In the genomic region with DNA sequence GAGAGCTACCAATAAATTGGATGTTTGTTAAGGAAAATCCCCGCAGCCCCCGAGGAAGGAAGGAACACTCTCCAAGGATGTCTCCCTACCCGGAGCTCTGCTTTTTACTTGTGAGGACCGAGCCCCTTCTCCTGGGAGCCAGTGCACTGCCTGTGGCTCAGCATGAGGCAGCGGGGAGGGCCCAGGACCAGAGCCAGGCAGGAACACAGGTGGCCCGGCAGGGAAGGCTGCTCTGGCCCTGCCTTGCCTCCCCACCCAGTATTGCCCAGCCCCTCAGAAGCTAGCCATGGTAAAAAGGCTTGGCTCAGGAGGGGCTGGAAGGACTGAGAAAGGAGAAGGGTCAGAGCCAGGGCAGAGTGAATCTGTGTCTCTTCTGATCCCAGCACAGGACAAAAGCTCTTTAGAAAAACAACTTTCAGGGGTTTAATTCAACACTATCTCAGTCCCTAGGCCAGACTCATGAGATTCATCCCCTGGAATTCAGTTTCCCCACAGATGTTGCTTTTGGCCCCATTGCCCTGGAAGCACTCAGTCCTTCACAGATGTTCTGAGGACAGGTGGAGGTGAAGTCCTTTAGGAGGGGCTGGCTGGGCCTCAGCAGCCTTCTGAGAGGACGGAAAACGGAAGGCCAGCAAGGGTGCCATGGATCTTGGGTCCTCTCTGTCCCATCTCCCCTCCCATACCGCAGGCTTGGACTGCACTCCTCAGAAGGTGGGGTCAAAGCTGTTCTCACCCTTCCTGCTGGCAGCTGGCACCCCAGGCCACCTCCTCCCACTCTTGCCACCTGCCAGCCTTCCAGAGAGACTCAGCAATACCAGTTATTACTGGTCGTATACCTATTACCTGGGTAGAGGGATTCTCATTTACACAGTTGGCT, we compare ENCODE assay signal across 26 cellular contexts.
"Had no signal": no experiment of that assay in that cellular context is flagged by ENCODE, and none has a peak within 500 bp of the region (broad histone marks: within the 10 kb centered on the region; RNA-seq: fewer than 3 reads in every experiment).

No MANE protein-coding gene starts in this region.

- H3K36me3 ChIP-seq: Peyer's patch, SJCRH30 had no signal

- H3K4me1 ChIP-seq: SJCRH30 had no signal

- H3K4me3 ChIP-seq: Peyer's patch, SJCRH30 had no signal

- H3K9ac ChIP-seq: SK-N-SH had no signal

- H3K9me3 ChIP-seq: Peyer's patch, SJCRH30, SK-N-SH had no signal

- H3K27ac ChIP-seq: Peyer's patch, RWPE1, SJCRH30, VCaP had no signal

- DNase-seq: activated CD4-positive, alpha-beta memory T cell treated with anti-CD3 and anti-CD28 coated beads, Interleukin-2, amount 10 ng/mL, durations not matched to agents 7 days and 5 days; activated CD4-positive, alpha-beta T cell treated with anti-CD3 and anti-CD28 coated beads for 36 hours; activated CD4-positive, alpha-beta T cell treated with anti-CD3 and anti-CD28 coated beads, Interleukin-2, amount 50 U/mL, for 1 hour; activated CD4-positive, CD25-positive, alpha-beta regulatory T cell; activated gamma-delta T cell; activated naive CD4-positive, alpha-beta T cell treated with anti-CD3 and anti-CD28 coated beads for 36 hours; activated T-cell treated with anti-CD3 and anti-CD28 coated beads for 4 hours; activated T-cell treated with anti-CD3 and anti-CD28 coated beads, Interleukin-2, amount 50 U/mL, for 48 hours; amygdala; Kasumi-1; KBM-7; NCI-H146; NCI-H187 treated with DMSO at 0.1 percent for 48 hours; NCI-H2081 treated with DMSO at 0.1 percent for 48 hours; NCI-H2171; NCI-H2227 treated with DMSO at 0.1 percent for 48 hours; NCI-H446 treated with DMSO at 0.1 percent for 48 hours; NCI-H82; NK-92 treated with Interleukin-12 subunit alpha and Interleukin-12 subunit beta, amount 100 ng/mL, for 24 hours; Peyer's patch; Right ventricle myocardium superior; SJCRH30; T-helper 1 cell had no signal

- H3K27me3 ChIP-seq: Peyer's patch, SJCRH30 had no signal
